13 cellular contexts compared by ENCODE assay signal in genomic region chr20:4723553-4723952, GRCh38. TPM values are rescaled to one million over a fixed set of nuclear protein-coding genes. Genes with fewer than 3 reads are reported as not detected.
DNase-seq lines count a peak whose midpoint lies in the region; ATAC-seq and TF ChIP-seq lines count a peak whose summit lies in the region.
"Not testable (repeated sequence)": the region's sequence is repeated elsewhere in the genome, so short reads cannot be mapped to it uniquely, and the experiment has no call there.
"Had no signal": no experiment of that assay in that cellular context is flagged by ENCODE, and none has a peak within 500 bp of the region (broad histone marks: within the 10 kb centered on the region; RNA-seq: fewer than 3 reads in every experiment).

No MANE protein-coding gene starts in this region.

- H3K4me1 Mint-ChIP-seq in WTC11 (peaks cover 35% of the 10 kb centered on the region), brain (peaks cover 46% of the 10 kb centered on the region), endothelial cell (ENCODE audit: unreplicated experiment) (peaks cover 64% of the 10 kb centered on the region), memory B cell (peaks cover 25% of the 10 kb centered on the region)
- H3K4me1 Mint-ChIP-seq in stimulated activated naive B cell treated with anti-CD40 and anti-IgM and Interleukin-4, amounts not matched to agents 10 μg/mL and 1 μg/mL and 100 μg/mL, for 72 hours, result peaks cover 20 to 30% of the 10 kb centered on the region in 2 donors

- not testable (repeated sequence) for H3K27me3 Mint-ChIP-seq in WTC11 (ENCODE audit: low read depth); endothelial cell (ENCODE audit: unreplicated experiment); memory B cell; stimulated activated naive B cell treated with anti-CD40 and anti-IgM and Interleukin-4, amounts not matched to agents 10 μg/mL and 1 μg/mL and 100 μg/mL, for 72 hours
- H3K27me3 Mint-ChIP-seq in brain, result peaks cover 17% of the 10 kb centered on the region

- ATAC-seq in WTC11; memory B cell (ENCODE audit: low read depth); stimulated activated naive B cell treated with anti-CD40 and anti-IgM and Interleukin-4, amounts not matched to agents 10 μg/mL and 1 μg/mL and 100 μg/mL, for 72 hours (replicated peaks): not testable (repeated sequence)

- POLR2A ChIA-PET in WTC11 (lab: Charles Lee), result not testable (repeated sequence)

- not testable (repeated sequence) for H3K9me3 Mint-ChIP-seq in WTC11; brain; endothelial cell (ENCODE audit: unreplicated experiment); memory B cell; stimulated activated naive B cell treated with anti-CD40 and anti-IgM and Interleukin-4, amounts not matched to agents 10 μg/mL and 1 μg/mL and 100 μg/mL, for 72 hours

- not testable (repeated sequence) for H3K4me3 Mint-ChIP-seq in WTC11; memory B cell; stimulated activated naive B cell treated with anti-CD40 and anti-IgM and Interleukin-4, amounts not matched to agents 10 μg/mL and 1 μg/mL and 100 μg/mL, for 72 hours
- peak overlapping the region in 1 of 5 experiments; percentile 29 for H3K4me3 Mint-ChIP-seq in brain
- peak overlapping the region; percentile 97 for H3K4me3 Mint-ChIP-seq in endothelial cell (ENCODE audit: unreplicated experiment)

- not testable (repeated sequence) for H3K27ac Mint-ChIP-seq in WTC11; endothelial cell (ENCODE audit: unreplicated experiment)
- H3K27ac Mint-ChIP-seq in brain (peak overlapping the region in 3 of 5 experiments; percentile 7 to 48 (median 22)), memory B cell (peak overlapping the region; percentile 19)
- peak overlapping the region; percentile 37 for H3K27ac Mint-ChIP-seq in stimulated activated naive B cell treated with anti-CD40 and anti-IgM and Interleukin-4, amounts not matched to agents 10 μg/mL and 1 μg/mL and 100 μg/mL, for 72 hours

- CTCF ChIA-PET in WTC11 (lab: Charles Lee), result interaction anchor here (1.3 to 2.1 kb wide), 3 partner anchors 35 to 175 kb away, joined by 4 to 10 read pairs (median 5); no protein-coding TSS in a partner anchor

- not testable (repeated sequence) for TF ChIP-seq CTCF in WTC11 (IDR thresholded peaks at IDR 0.05); brain (conservative IDR thresholded peaks at IDR 0.05); endothelial cell (IDR thresholded peaks at IDR 0.05; ENCODE audit: unreplicated experiment)

- not testable (repeated sequence) for DNase-seq in WTC11 (ENCODE audit: low spot score); endothelial cell (ENCODE audit: low spot score); memory B cell (ENCODE audit: low spot score in 2 of 2); stimulated activated naive B cell treated with anti-CD40 and anti-IgM and Interleukin-4, amounts not matched to agents 10 μg/mL and 1 μg/mL and 100 μg/mL, for 72 hours

- not testable (repeated sequence) for H3K36me3 Mint-ChIP-seq in WTC11; brain; memory B cell; stimulated activated naive B cell treated with anti-CD40 and anti-IgM and Interleukin-4, amounts not matched to agents 10 μg/mL and 1 μg/mL and 100 μg/mL, for 72 hours
- peaks cover 39% of the 10 kb centered on the region for H3K36me3 Mint-ChIP-seq in endothelial cell (ENCODE audit: low read depth, unreplicated experiment)

TF ChIP-seq in WTC11, 78 proteins besides CTCF, POLR2A, EP300 and RAD21:
- TF ChIP-seq ZNF121 (CRISPR knock-in tag; IDR thresholded peaks at IDR 0.05), result peak; percentile 79; the same call in 1 of the 2 replicates

RNA-seq across cellular contexts. Expression of gene PRND, which starts 1.8 kb away (rescaled TPM):
- total RNA-seq in WTC11 (2021) (0.04 to 0.07 TPM in 2 of 3 replicates, not detected in the other), endothelial cell (ENCODE audit: unreplicated experiment) (371 TPM)
- not detected for polyA plus RNA-seq in brain (ENCODE audit: insufficient read depth, low read depth, low replicate concordance)
- total RNA-seq: CD4-positive, alpha-beta memory T cell; CD4-positive, CD25-positive, alpha-beta regulatory T cell; CD8-positive, alpha-beta memory T cell; Daoy; G401; GM12878 had no signal
- polyA plus RNA-seq: AG04450, CD14-positive monocyte, GM12878 had no signal

RNA-seq across cellular contexts. Expression of gene PRNP, which starts 37.3 kb away (rescaled TPM):
- total RNA-seq in WTC11 (2021) (14.8 to 16.8 TPM (median 15.6 TPM) in 3 replicates), endothelial cell (ENCODE audit: unreplicated experiment) (157 TPM)
- 133 TPM for polyA plus RNA-seq in brain (ENCODE audit: insufficient read depth, low read depth, low replicate concordance)

Comparison
In these comparisons a context has a peak if more than half of its experiments do, and no peak if none do; other contexts are left out.
1. RNA of gene PRND, which starts 1.8 kb away (total RNA-seq): 371 TPM in endothelial cell (single experiment); 0.04 to 0.07 TPM in WTC11; every median in the first group is over 100 times any median in the second.